ENCODE assay signal across 1 cellular context in genomic region chr10:88995156-88995876, GRCh38.
A peak's percentile ranks its signal among the peaks of the same experiment; 100 is the strongest.
TF ChIP-seq lines count a peak whose summit lies in the region.

No MANE protein-coding gene starts in this region.

TF ChIP-seq in HEK293, 187 proteins besides CTCF, POLR2A, EP300 and RAD21 (continued from another document):
- TF ChIP-seq ZNF148 (tag by site-specific recombination; IDR thresholded peaks at IDR 0.05; ENCODE audit: borderline replicate concordance) = no peak
- TF ChIP-seq ZNF121 (tag by site-specific recombination; IDR thresholded peaks at IDR 0.05) = 0 out of 2 replicates have a peak, but pooled peaks have one; percentile 11
- TF ChIP-seq ZNF23 (tag by site-specific recombination; IDR thresholded peaks at IDR 0.05; ENCODE audit: borderline replicate concordance) = no peak
- no peak for TF ChIP-seq REST (tag by site-specific recombination; IDR thresholded peaks at IDR 0.05)
- TF ChIP-seq ZNF488 (tag by site-specific recombination; IDR thresholded peaks at IDR 0.05) = no peak
- no peak for TF ChIP-seq ZNF660 (tag by site-specific recombination; IDR thresholded peaks at IDR 0.05)
- TF ChIP-seq PBX3 (CRISPR knock-in tag; IDR thresholded peaks at IDR 0.05) = no peak
- TF ChIP-seq ZNF184 (tag by site-specific recombination; IDR thresholded peaks at IDR 0.05) = no peak
- no peak for TF ChIP-seq ZNF416 (tag by site-specific recombination; IDR thresholded peaks at IDR 0.05)
